In the genomic region with DNA sequence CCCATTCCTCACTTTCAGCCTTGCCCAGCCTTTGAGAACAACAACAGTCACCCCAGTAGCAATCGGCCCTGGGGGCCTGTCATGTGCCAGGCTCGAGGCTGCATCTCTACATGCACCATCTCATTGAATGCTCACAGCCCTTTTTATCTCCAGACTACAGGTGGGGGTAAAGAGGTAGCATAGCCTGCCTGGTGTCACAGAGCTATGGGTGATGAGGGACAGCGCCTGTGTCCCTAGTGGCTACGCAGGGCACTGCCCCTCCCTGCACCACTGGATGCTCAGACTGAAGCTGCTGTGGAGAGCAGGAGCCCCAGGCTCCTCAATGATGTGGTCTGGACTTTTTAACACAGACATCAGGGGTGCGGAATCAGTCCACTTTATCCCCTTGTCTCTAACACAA, we compare ENCODE assay signal across 9 cellular contexts. TPM values are rescaled to one million over a fixed set of nuclear protein-coding genes. Genes with fewer than 3 reads are reported as not detected.
A peak's percentile ranks its signal among the peaks of the same experiment; 100 is the strongest.
DNase-seq lines count a peak whose midpoint lies in the region; ATAC-seq and TF ChIP-seq lines count a peak whose summit lies in the region.
"Had no signal": no experiment of that assay in that cellular context is flagged by ENCODE, and none has a peak within 500 bp of the region (broad histone marks: within the 10 kb centered on the region; RNA-seq: fewer than 3 reads in every experiment).

No MANE protein-coding gene starts in this region.

- no peak overlapping the region for H3K4me3 ChIP-seq in HEK293 (ENCODE audit: low read depth, low read length)

- no peak overlapping the region for H3K4me3 Mint-ChIP-seq in activated CD8-positive, alpha-beta T cell treated with anti-CD3 and anti-CD28 coated beads, Interleukin-2, amount 10 ng/mL, durations not matched to agents 7 days and 5 days

- POLR2A ChIA-PET in HEK293 (lab: Yijun Ruan, JAX): no interaction called here
- POLR2A ChIA-PET in activated CD8-positive, alpha-beta T cell treated with anti-CD3 and anti-CD28 coated beads, Interleukin-2, amount 10 ng/mL, durations not matched to agents 7 days and 5 days (lab: Charles Lee): no interaction called here

- no peaks in the 10 kb centered on the region for H3K9me3 ChIP-seq in HEK293 (ENCODE audit: control insufficient read depth, insufficient read depth, low read depth, low read length)

- peak; percentile 75 for TF ChIP-seq CTCF in HEK293 (tag by site-specific recombination; IDR thresholded peaks at IDR 0.05)

- peak; percentile 1 for DNase-seq in COLO668 (lab: John Stamatoyannopoulos, UW; ENCODE audit: unreplicated experiment)
- DNase-seq in activated CD8-positive, alpha-beta T cell treated with anti-CD3 and anti-CD28 coated beads, Interleukin-2, amount 10 ng/mL, durations not matched to agents 7 days and 5 days: no peak
- DNase-seq in kidney tubule cell (ENCODE audit: low spot score): peak; percentile 23
- no peak for DNase-seq in superior temporal gyrus (ENCODE audit: extremely low spot score)
- DNase-seq in middle frontal gyrus (ENCODE audit: extremely low spot score, low spot score): no peak
- no peak for DNase-seq in GF-D8 (lab: John Stamatoyannopoulos, UW)
- DNase-seq: KG1 had no signal

- ATAC-seq in activated CD8-positive, alpha-beta T cell treated with anti-CD3 and anti-CD28 coated beads, Interleukin-2, amount 10 ng/mL, durations not matched to agents 7 days and 5 days: peak; percentile 56
- ATAC-seq in HG03378 (IDR thresholded peaks at IDR 0.05; ENCODE audit: unreplicated experiment): no peak

- CTCF ChIA-PET in HEK293 (lab: Yijun Ruan, JAX): interaction anchor here (0.7 to 1.7 kb wide), 2 partner anchors 13 to 325 kb away, joined by 3 to 9 read pairs; no protein-coding TSS in a partner anchor
- CTCF ChIA-PET in activated CD8-positive, alpha-beta T cell treated with anti-CD3 and anti-CD28 coated beads, Interleukin-2, amount 10 ng/mL, durations not matched to agents 7 days and 5 days (lab: Charles Lee): no interaction called here

- no peaks in the 10 kb centered on the region for H3K9me3 Mint-ChIP-seq in activated CD8-positive, alpha-beta T cell treated with anti-CD3 and anti-CD28 coated beads, Interleukin-2, amount 10 ng/mL, durations not matched to agents 7 days and 5 days (ENCODE audit: insufficient read depth)

- H3K4me1 ChIP-seq in HEK293 (ENCODE audit: control insufficient read depth, insufficient read depth, low read length): no peaks in the 10 kb centered on the region; the same call in 1 of the 2 replicates

- H3K36me3 Mint-ChIP-seq in activated CD8-positive, alpha-beta T cell treated with anti-CD3 and anti-CD28 coated beads, Interleukin-2, amount 10 ng/mL, durations not matched to agents 7 days and 5 days (ENCODE audit: low read depth): no peaks in the 10 kb centered on the region

- H3K27ac ChIP-seq in HEK293 (ENCODE audit: extremely low read depth, low read depth, low read length): no peak overlapping the region

- no peaks in the 10 kb centered on the region for H3K36me3 ChIP-seq in HEK293 (ENCODE audit: control insufficient read depth in 2 of 2, insufficient read depth in 1 of 2, low read length in 2 of 2)

- peaks cover 9% of the 10 kb centered on the region for H3K27me3 Mint-ChIP-seq in activated CD8-positive, alpha-beta T cell treated with anti-CD3 and anti-CD28 coated beads, Interleukin-2, amount 10 ng/mL, durations not matched to agents 7 days and 5 days (ENCODE audit: low read depth)

- no peaks in the 10 kb centered on the region for H3K4me1 Mint-ChIP-seq in activated CD8-positive, alpha-beta T cell treated with anti-CD3 and anti-CD28 coated beads, Interleukin-2, amount 10 ng/mL, durations not matched to agents 7 days and 5 days (ENCODE audit: low read depth)

- H3K27ac Mint-ChIP-seq in activated CD8-positive, alpha-beta T cell treated with anti-CD3 and anti-CD28 coated beads, Interleukin-2, amount 10 ng/mL, durations not matched to agents 7 days and 5 days: no peak overlapping the region

TF ChIP-seq in HEK293, 187 proteins besides CTCF, POLR2A, EP300 and RAD21:
- TF ChIP-seq ZSCAN30 (tag by site-specific recombination; IDR thresholded peaks at IDR 0.05) (no peak), SCRT2 (tag by site-specific recombination; IDR thresholded peaks at IDR 0.05) (peak; percentile 72), REST (tag by site-specific recombination; IDR thresholded peaks at IDR 0.05) (peak; percentile 46; the same call in 1 of the 2 replicates)
TF ChIP-seq in HEK293: peak in this region for 2.

RNA-seq across cellular contexts. Expression of gene CAMK2A, which starts 2.8 kb away (rescaled TPM):
- not detected for total RNA-seq in activated CD8-positive, alpha-beta T cell treated with anti-CD3 and anti-CD28 coated beads, Interleukin-2, amount 10 ng/mL, durations not matched to agents 7 days and 5 days

RNA-seq across cellular contexts. Expression of gene ARSI, which starts 15.9 kb away (rescaled TPM):
- total RNA-seq in activated CD8-positive, alpha-beta T cell treated with anti-CD3 and anti-CD28 coated beads, Interleukin-2, amount 10 ng/mL, durations not matched to agents 7 days and 5 days: not detected

Comparison
In these comparisons a context has a peak if more than half of its experiments do, and no peak if none do; other contexts are left out.
1. DNase-seq: peak in COLO668 (single experiment) and kidney tubule cell (single experiment); none in activated CD8-positive, alpha-beta T cell treated with anti-CD3 and anti-CD28 coated beads, Interleukin-2, amount 10 ng/mL, durations not matched to agents 7 days and 5 days (single experiment), superior temporal gyrus (single experiment), middle frontal gyrus (single experiment) and GF-D8 (single experiment).